ENCODE assay signal across 8 cellular contexts in genomic region chr22:19940536-19941364, GRCh38. TPM values are rescaled to one million over a fixed set of nuclear protein-coding genes. Genes with fewer than 3 reads are reported as not detected.
DNase-seq lines count a peak whose midpoint lies in the region; ATAC-seq and TF ChIP-seq lines count a peak whose summit lies in the region.

No MANE protein-coding gene starts in this region.

- peaks cover 32% of the 10 kb centered on the region for H3K36me3 ChIP-seq in BLaER1

- peak overlapping the region; percentile 99 for H3K27ac ChIP-seq in BLaER1
- peak overlapping the region in 44 of 59 donors; percentile 68 to 95 (median 87) for H3K27ac ChIP-seq in dorsolateral prefrontal cortex

- no peak for TF ChIP-seq CTCF in LNCaP clone FGC (IDR thresholded peaks at IDR 0.05; ENCODE audit: control insufficient read depth, extremely low read depth, insufficient read depth)
- TF ChIP-seq CTCF in dorsolateral prefrontal cortex (IDR thresholded peaks at IDR 0.05 in 54 of 56, conservative IDR thresholded peaks at IDR 0.05 in 2 of 56; ENCODE audit: low read depth in 1 of 56, partially characterized antibody in 56 of 56), result no peak
- TF ChIP-seq CTCF in nephron (IDR thresholded peaks at IDR 0.05; ENCODE audit: unreplicated experiment in 3 of 3), result no peak

- no peaks in the 10 kb centered on the region for H4K20me1 ChIP-seq in BLaER1

- intact Hi-C loops in dorsolateral prefrontal cortex (cut with DNase I), result loop anchor here in 1 of 2 donors (5.0 kb wide), 1 partner anchor 83 kb away; no protein-coding TSS in a partner anchor

- peaks cover 35% of the 10 kb centered on the region for H3K36me3 Mint-ChIP-seq in nephron (ENCODE audit: low read depth)

- peaks cover 23% of the 10 kb centered on the region for H3K9me3 Mint-ChIP-seq in nephron

- no peak for ATAC-seq in GM18505 (IDR thresholded peaks at IDR 0.05; ENCODE audit: unreplicated experiment)

- H3K4me1 Mint-ChIP-seq in nephron, result peaks cover 44% of the 10 kb centered on the region

- peak overlapping the region; percentile 95 for H3K9ac ChIP-seq in BLaER1

- DNase-seq in LNCaP clone FGC (ENCODE audit: low read depth) (no peak), dorsolateral prefrontal cortex (peak in 2 of 10 donors; percentile 32 to 60), cortex of kidney (lab: John Stamatoyannopoulos, UW) (no peak), HT-29 (ENCODE audit: low spot score) (no peak), activated gamma-delta T cell (lab: John Stamatoyannopoulos, UW) (no peak)

- H3K4me2 ChIP-seq in BLaER1, result peak overlapping the region; percentile 98

- no peak for TF ChIP-seq POLR2A in GM18505 (IDR thresholded peaks at IDR 0.05; ENCODE audit: borderline replicate concordance, extremely low read depth, insufficient read depth, insufficient read length)

- H3K27ac Mint-ChIP-seq in nephron, result peak overlapping the region; percentile 95 to 100 (median 99)

- peaks cover 27% of the 10 kb centered on the region for H3K9me3 ChIP-seq in BLaER1

- peaks cover 55% of the 10 kb centered on the region for H3K4me1 ChIP-seq in BLaER1

- peak overlapping the region; percentile 91 to 98 (median 92) for H3K4me3 Mint-ChIP-seq in nephron

- H3K27me3 Mint-ChIP-seq in nephron (ENCODE audit: low read depth), result peaks cover 3% of the 10 kb centered on the region

- H3K4me3 ChIP-seq in BLaER1 (peak overlapping the region; percentile 82), LNCaP clone FGC (ENCODE audit: low read depth, low read length) (peak overlapping the region; percentile 90), dorsolateral prefrontal cortex (peak overlapping the region; percentile 69 to 98 (median 88))

- H3K27me3 ChIP-seq in BLaER1 (no peaks in the 10 kb centered on the region), dorsolateral prefrontal cortex (no peaks in the 10 kb centered on the region)

RNA-seq across cellular contexts. Expression of gene COMT, which starts 0.8 kb away (rescaled TPM):
- 100 to 1,000 TPM in 87 of 120 experiments, 10 to 100 TPM in 33; 72.4 to 193 (median 113) TPM for total RNA-seq in dorsolateral prefrontal cortex
- total RNA-seq in HT-29 (2014; rRNA removed; shearing (Covaris generic)), result 665 and 669 TPM in 2 replicates

RNA-seq across cellular contexts. Expression of gene TXNRD2, which starts 0.9 kb away (rescaled TPM):
- total RNA-seq in dorsolateral prefrontal cortex, result 10 to 100 TPM; 24.8 to 48.9 (median 32.2) TPM
- 88.4 and 95.8 TPM in 2 replicates for total RNA-seq in HT-29 (2014; rRNA removed; shearing (Covaris generic))
